ENCODE assay signal across 5 cellular contexts in genomic region chr14:95283802-95284201, GRCh38. TPM values are rescaled to one million over a fixed set of nuclear protein-coding genes. Genes with fewer than 3 reads are reported as not detected.
A peak's percentile ranks its signal among the peaks of the same experiment; 100 is the strongest.
DNase-seq lines count a peak whose midpoint lies in the region; TF ChIP-seq lines count a peak whose summit lies in the region.
"Not testable (repeated sequence)": the region's sequence is repeated elsewhere in the genome, so short reads cannot be mapped to it uniquely, and the experiment has no call there.

No MANE protein-coding gene starts in this region.

- not testable (repeated sequence) for H3K23me2 ChIP-seq in H9 (ENCODE audit: insufficient read length, low read depth, low read length, poor library complexity, severe bottlenecking)

- H2BK20ac ChIP-seq in H9 (ENCODE audit: low read depth, low read length, poor library complexity, severe bottlenecking), result not testable (repeated sequence)

- not testable (repeated sequence) for H3K56ac ChIP-seq in H9 (ENCODE audit: insufficient read length, low read depth, low read length)

- not testable (repeated sequence) for H3K27me3 ChIP-seq in H9 (ENCODE audit: insufficient read depth, low read length); Karpas-422 (ENCODE audit: low read length)

- not testable (repeated sequence) for H3K9me3 ChIP-seq in H9 (ENCODE audit: control insufficient read depth, low read depth, low read length); Karpas-422 (ENCODE audit: low read length)

- H3K4me3 ChIP-seq in Karpas-422 (ENCODE audit: low read length); coronary artery: not testable (repeated sequence)

- not testable (repeated sequence) for H2AFZ ChIP-seq in H9 (ENCODE audit: low read length); Karpas-422 (ENCODE audit: low read length)

- not testable (repeated sequence) for H3K27ac ChIP-seq in H9 (ENCODE audit: insufficient read length, low read depth, low read length); coronary artery
- peak overlapping the region; percentile 93 for H3K27ac ChIP-seq in Karpas-422 (ENCODE audit: low read length)

- H3K79me1 ChIP-seq in H9 (ENCODE audit: insufficient read depth, low read depth, low read length, poor library complexity, severe bottlenecking), result not testable (repeated sequence)

- H4K8ac ChIP-seq in H9 (replicated peaks; ENCODE audit: insufficient read length, low read depth, low read length), result not testable (repeated sequence)

- not testable (repeated sequence) for H3T11ph ChIP-seq in H9 (ENCODE audit: low read length)

- not testable (repeated sequence) for H4K5ac ChIP-seq in H9 (ENCODE audit: insufficient read length, low read depth, low read length)

- not testable (repeated sequence) for H3K4ac ChIP-seq in H9 (ENCODE audit: low read depth, low read length)

- H3K14ac ChIP-seq in H9 (ENCODE audit: insufficient read depth, low read length), result not testable (repeated sequence)

- H2AK5ac ChIP-seq in H9 (ENCODE audit: insufficient read length, low read length), result not testable (repeated sequence)

- H3K79me2 ChIP-seq in H9 (ENCODE audit: insufficient read depth, low read length), result not testable (repeated sequence)
- peaks cover 34% of the 10 kb centered on the region for H3K79me2 ChIP-seq in Karpas-422 (ENCODE audit: low read length)

- DNase-seq in H9 (peak; percentile 10), Karpas-422 (peak; percentile 84), coronary artery (ENCODE audit: low spot score) (peak; percentile 22), mesenteric fat pad (ENCODE audit: low spot score) (peak; percentile 43), type B pancreatic cell (ENCODE audit: extremely low spot score, unreplicated experiment) (peak; percentile 31)

- peaks cover 2 to 12% of the 10 kb centered on the region in 2 experiments; a peak in 3 of 5 replicates for H3K9me3 Mint-ChIP-seq in H9
- H3K9me3 Mint-ChIP-seq in type B pancreatic cell, result not testable (repeated sequence)

- not testable (repeated sequence) for H2BK15ac ChIP-seq in H9 (ENCODE audit: low read depth, low read length)

- not testable (repeated sequence) for H3K23ac ChIP-seq in H9 (ENCODE audit: insufficient read length, low read depth, low read length)

- WGBS in H9 (ENCODE audit: extremely low coverage, insufficient read length, low lambda C conversion rate), result no CpG with 5 or more reads among the region's 3 CpGs

- not testable (repeated sequence) for H2BK5ac ChIP-seq in H9 (ENCODE audit: insufficient read length, low read length)

- H4K91ac ChIP-seq in H9 (ENCODE audit: insufficient read length, low read depth, low read length), result not testable (repeated sequence)

- not testable (repeated sequence) for H3K9me2 ChIP-seq in Karpas-422 (replicated peaks; ENCODE audit: insufficient read depth, low read length)

- peaks cover 20% of the 10 kb centered on the region for H3K36me3 ChIP-seq in Karpas-422 (ENCODE audit: insufficient read depth, low read length)

- not testable (repeated sequence) for TF ChIP-seq CTCF in H9 (conservative IDR thresholded peaks at IDR 0.05); coronary artery (IDR thresholded peaks at IDR 0.05); type B pancreatic cell (conservative IDR thresholded peaks at IDR 0.05)

- H3K9ac ChIP-seq in H9 (ENCODE audit: extremely low read depth, insufficient read length, low read length), result not testable (repeated sequence)
- peak overlapping the region; percentile 62 for H3K9ac ChIP-seq in Karpas-422 (ENCODE audit: low read length)

- peaks cover 6 to 21% of the 10 kb centered on the region in 2 experiments for H3K4me1 Mint-ChIP-seq in H9
- H3K4me1 Mint-ChIP-seq in type B pancreatic cell (ENCODE audit: unreplicated experiment), result peaks cover 17% of the 10 kb centered on the region

- not testable (repeated sequence) for H3K27me3 Mint-ChIP-seq in H9 (ENCODE audit: low read depth); type B pancreatic cell

- not testable (repeated sequence) for H2BK120ac ChIP-seq in H9 (ENCODE audit: low read depth, low read length, poor library complexity, severe bottlenecking)

- H3K18ac ChIP-seq in H9 (ENCODE audit: insufficient read length, low read depth, low read length), result not testable (repeated sequence)

- H2BK12ac ChIP-seq in H9 (ENCODE audit: insufficient read length, low read depth, low read length), result not testable (repeated sequence)

- not testable (repeated sequence) for H3K4me3 Mint-ChIP-seq in H9, type B pancreatic cell

- peak overlapping the region in 1 of 3 experiments; percentile 22; a peak in 1 of 7 replicates for H3K27ac Mint-ChIP-seq in H9
- not testable (repeated sequence) for H3K27ac Mint-ChIP-seq in type B pancreatic cell

- not testable (repeated sequence) for H4K20me1 ChIP-seq in H9 (ENCODE audit: control insufficient read depth, insufficient read depth, insufficient read length); Karpas-422 (ENCODE audit: insufficient read depth, low read depth, low read length)

- not testable (repeated sequence) for H3K4me1 ChIP-seq in H9 (ENCODE audit: insufficient read depth, low read length)
- H3K4me1 ChIP-seq in Karpas-422 (ENCODE audit: low read length), result peaks cover 96% of the 10 kb centered on the region

- H3K4me2 ChIP-seq in H9 (ENCODE audit: insufficient read depth, insufficient read length, low read length), result not testable (repeated sequence)
- peak overlapping the region; percentile 49 for H3K4me2 ChIP-seq in Karpas-422 (ENCODE audit: low read depth, low read length, poor library complexity, severe bottlenecking)

- peaks cover 3 to 21% (median 5%) of the 10 kb centered on the region in 3 experiments; a peak in 6 of 7 replicates for H3K36me3 Mint-ChIP-seq in H9 (ENCODE audit: insufficient read depth in 1 of 3, low read depth in 3 of 3)
- H3K36me3 Mint-ChIP-seq in type B pancreatic cell, result not testable (repeated sequence)

RNA-seq across cellular contexts. Expression of gene CLMN, which starts 35.9 kb away (rescaled TPM):
- total RNA-seq in H9 (2021), result 7.6 and 8.4 TPM in 2 replicates
- total RNA-seq in Karpas-422 (2014; rRNA removed; shearing (Covaris generic); ENCODE audit: low replicate concordance), result 40.1 and 56.1 TPM in 2 replicates
- 47.4 TPM for total RNA-seq in mesenteric fat pad
- 10.2 and 23.0 TPM in 2 replicates for total RNA-seq in type B pancreatic cell (ENCODE audit: low replicate concordance)

Comparison
In these comparisons a context has a peak if more than half of its experiments do, and no peak if none do; other contexts are left out.
1. DNase-seq: peak in every context shown above with its lines; median percentile 84 in Karpas-422; 43 in mesenteric fat pad; 31 in type B pancreatic cell; 22 in coronary artery; 10 in H9.